In genomic region chr6:45892696-45893095, GRCh38 we compare ENCODE assay signal across 25 cellular contexts.
"Had no signal": no experiment of that assay in that cellular context is flagged by ENCODE, and none has a peak within 500 bp of the region (broad histone marks: within the 10 kb centered on the region; RNA-seq: fewer than 3 reads in every experiment).

No MANE protein-coding gene starts in this region.

- H3K4me1 Mint-ChIP-seq: activated naive CD4-positive, alpha-beta T cell treated with anti-CD3 and anti-CD28 coated beads, Interleukin-2, amount 10 ng/mL, durations not matched to agents 7 days and 5 days had no signal

- H3K9me3 Mint-ChIP-seq: activated CD8-positive, alpha-beta T cell treated with anti-CD3 and anti-CD28 coated beads for 36 hours; activated naive CD4-positive, alpha-beta T cell treated with anti-CD3 and anti-CD28 coated beads, Interleukin-2, amount 10 ng/mL, durations not matched to agents 7 days and 5 days; activated naive CD8-positive, alpha-beta T cell treated with anti-CD3 and anti-CD28 coated beads, Interleukin-2, amount 10 ng/mL, durations not matched to agents 7 days and 5 days; activated T-cell treated with anti-CD3 and anti-CD28 coated beads, Interleukin-2, amount 50 U/mL, for 72 hours; dendritic cell treated with granulocyte-macrophage colony-stimulating factor and Interleukin-4, amounts not matched to agents 40 ng/mL and 50 ng/mL, for 4 days; T-helper 1 cell treated with Interleukin-12 subunit alpha and Interleukin-12 subunit beta and Interleukin-4 antibody, amounts not matched to agents 30 μg/mL and 1 μg/mL, for 36 hours had no signal

- DNase-seq: activated CD4-positive, alpha-beta T cell treated with anti-CD3 and anti-CD28 coated beads for 4 hours; activated CD8-positive, alpha-beta memory T cell treated with anti-CD3 and anti-CD28 coated beads, Interleukin-2, amount 50 U/mL, for 4 hours; activated CD8-positive, alpha-beta T cell treated with anti-CD3 and anti-CD28 coated beads for 36 hours; activated gamma-delta T cell treated with Interleukin-2 at 50 U/mL for 16 hours; activated naive CD4-positive, alpha-beta T cell treated with anti-CD3 and anti-CD28 coated beads, Interleukin-2, amount 10 ng/mL, durations not matched to agents 7 days and 5 days; activated naive CD8-positive, alpha-beta T cell treated with anti-CD3 and anti-CD28 coated beads, Interleukin-2, amount 10 ng/mL, durations not matched to agents 7 days and 5 days; activated T-cell treated with anti-CD3 and anti-CD28 coated beads, Interleukin-2, amount 50 U/mL, for 72 hours; adrenal gland; anterior cingulate cortex; cerebellar nuclear complex; NCI-H1048; NCI-H1417 treated with DMSO at 0.1 percent for 48 hours; NCI-H1694; NCI-H2029 treated with DMSO at 0.1 percent for 48 hours; NCI-H226; NCI-H510A; NCI-H526 treated with DMSO at 0.1 percent for 48 hours; SK-N-SH; SW 1271; T-helper 9 cell had no signal

- H3K36me3 ChIP-seq: adrenal gland had no signal

- H3K36me3 Mint-ChIP-seq: activated naive CD4-positive, alpha-beta T cell treated with anti-CD3 and anti-CD28 coated beads, Interleukin-2, amount 10 ng/mL, durations not matched to agents 7 days and 5 days; activated naive CD8-positive, alpha-beta T cell treated with anti-CD3 and anti-CD28 coated beads, Interleukin-2, amount 10 ng/mL, durations not matched to agents 7 days and 5 days had no signal

- H3K27ac ChIP-seq: adrenal gland had no signal

- H3K4me3 ChIP-seq: adrenal gland had no signal

- H3K9ac ChIP-seq: SK-N-SH had no signal

- ATAC-seq: activated CD4-positive, CD25-positive, alpha-beta regulatory T cell treated with anti-CD3 and anti-CD28 coated beads, Interleukin-2, amount 50 U/mL, for 24 hours; activated CD8-positive, alpha-beta T cell treated with anti-CD3 and anti-CD28 coated beads for 36 hours; activated T-cell treated with anti-CD3 and anti-CD28 coated beads, Interleukin-2, amount 50 U/mL, for 72 hours; Right ventricle myocardium inferior had no signal

- H3K27ac Mint-ChIP-seq: activated CD8-positive, alpha-beta T cell treated with anti-CD3 and anti-CD28 coated beads for 36 hours; activated naive CD4-positive, alpha-beta T cell treated with anti-CD3 and anti-CD28 coated beads, Interleukin-2, amount 10 ng/mL, durations not matched to agents 7 days and 5 days; activated naive CD8-positive, alpha-beta T cell treated with anti-CD3 and anti-CD28 coated beads, Interleukin-2, amount 10 ng/mL, durations not matched to agents 7 days and 5 days; activated T-cell treated with anti-CD3 and anti-CD28 coated beads, Interleukin-2, amount 50 U/mL, for 72 hours; activated T-helper 2 cell treated with anti-CD3 and anti-CD28 coated beads, Interferon-gamma antibody, Interleukin-2, Interleukin-4, amounts not matched to agents 10 μg/mL and 5 μg/mL and 100 μg/mL, durations not matched to agents 14 hours and 24 hours and 36 hours; dendritic cell treated with granulocyte-macrophage colony-stimulating factor and Interleukin-4, amounts not matched to agents 40 ng/mL and 50 ng/mL, for 4 days; T-helper 1 cell treated with Interleukin-12 subunit alpha and Interleukin-12 subunit beta and Interleukin-4 antibody, amounts not matched to agents 30 μg/mL and 1 μg/mL, for 36 hours had no signal

- H3K9me3 ChIP-seq: adrenal gland, SK-N-SH had no signal

- H3K4me1 ChIP-seq: adrenal gland had no signal

- H3K4me2 ChIP-seq: SK-N-SH had no signal

- H3K9me2 ChIP-seq: SK-N-SH had no signal

- H3K4me3 Mint-ChIP-seq: activated CD8-positive, alpha-beta T cell treated with anti-CD3 and anti-CD28 coated beads for 36 hours; activated naive CD4-positive, alpha-beta T cell treated with anti-CD3 and anti-CD28 coated beads, Interleukin-2, amount 10 ng/mL, durations not matched to agents 7 days and 5 days; activated naive CD8-positive, alpha-beta T cell treated with anti-CD3 and anti-CD28 coated beads, Interleukin-2, amount 10 ng/mL, durations not matched to agents 7 days and 5 days; activated T-cell treated with anti-CD3 and anti-CD28 coated beads, Interleukin-2, amount 50 U/mL, for 72 hours; dendritic cell treated with granulocyte-macrophage colony-stimulating factor and Interleukin-4, amounts not matched to agents 40 ng/mL and 50 ng/mL, for 4 days; T-helper 1 cell treated with Interleukin-12 subunit alpha and Interleukin-12 subunit beta and Interleukin-4 antibody, amounts not matched to agents 30 μg/mL and 1 μg/mL, for 36 hours had no signal

- H3K27me3 Mint-ChIP-seq: activated naive CD4-positive, alpha-beta T cell treated with anti-CD3 and anti-CD28 coated beads, Interleukin-2, amount 10 ng/mL, durations not matched to agents 7 days and 5 days; dendritic cell treated with granulocyte-macrophage colony-stimulating factor and Interleukin-4, amounts not matched to agents 40 ng/mL and 50 ng/mL, for 4 days had no signal
